In the genomic region with DNA sequence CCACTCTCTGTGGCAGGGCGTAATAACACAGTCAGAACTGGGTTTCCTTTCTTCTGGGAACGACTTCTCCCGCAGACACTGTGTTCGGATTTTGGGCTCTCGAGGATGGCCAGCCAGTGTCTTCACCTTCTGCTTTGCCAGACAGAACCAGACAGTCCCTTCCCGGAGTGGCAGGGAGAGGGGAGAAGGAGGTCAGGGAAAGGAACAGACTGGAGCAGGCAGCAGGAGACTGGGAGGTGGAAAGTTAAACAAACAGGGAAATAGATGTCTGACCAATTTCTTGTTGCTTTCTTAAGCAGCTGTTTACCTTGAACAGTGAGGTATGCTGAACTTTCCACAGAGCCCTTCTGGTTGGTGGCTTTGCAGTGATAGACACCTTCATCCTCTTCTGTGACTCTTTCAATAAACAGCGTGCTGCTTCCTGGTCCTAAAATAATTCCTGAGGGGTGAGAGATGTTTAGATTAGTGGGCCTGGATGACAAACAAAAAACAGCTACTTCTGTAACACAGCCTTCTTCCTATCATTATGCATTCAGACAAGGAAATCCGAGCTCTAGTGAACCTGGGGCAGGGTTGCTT, we compare ENCODE assay signal across 15 cellular contexts.
DNase-seq lines count a peak whose midpoint lies in the region; TF ChIP-seq lines count a peak whose summit lies in the region.
"Had no signal": no experiment of that assay in that cellular context is flagged by ENCODE, and none has a peak within 500 bp of the region (broad histone marks: within the 10 kb centered on the region; RNA-seq: fewer than 3 reads in every experiment).

No MANE protein-coding gene starts in this region.

- peak overlapping the region; percentile 6 for H3K4me3 Mint-ChIP-seq in activated CD4-positive, alpha-beta T cell treated with anti-CD3 and anti-CD28 coated beads, Interleukin-2, amount 10 ng/mL, durations not matched to agents 24 days and 14 days
- no peak overlapping the region for H3K4me3 Mint-ChIP-seq in dendritic cell treated with granulocyte-macrophage colony-stimulating factor and Interleukin-4, amounts not matched to agents 40 ng/mL and 50 ng/mL, for 4 days

- peak overlapping the region; percentile 71 for H2AFZ ChIP-seq in osteoblast (ENCODE audit: low read length)

- no peaks in the 10 kb centered on the region for H3K79me2 ChIP-seq in osteoblast (ENCODE audit: insufficient read depth, low read length)

- no peak overlapping the region for H3K4me2 ChIP-seq in osteoblast (ENCODE audit: insufficient read depth, low read length)

- H3K9ac ChIP-seq in HUES64 (ENCODE audit: low read depth, low read length): 0 out of 2 replicates have a peak overlapping the region, but pooled peaks have one; percentile 1

- peaks cover 28% of the 10 kb centered on the region for H3K4me1 ChIP-seq in HUES64 (ENCODE audit: insufficient read depth, low read length)
- H3K4me1 ChIP-seq in osteoblast (ENCODE audit: insufficient read depth, low read length): peaks cover 19% of the 10 kb centered on the region

- TF ChIP-seq CTCF in osteoblast (IDR thresholded peaks at IDR 0.05; ENCODE audit: extremely low read depth, low read depth, low read length): no peak

- peaks cover 9% of the 10 kb centered on the region for H3K36me3 Mint-ChIP-seq in activated CD4-positive, alpha-beta T cell treated with anti-CD3 and anti-CD28 coated beads, Interleukin-2, amount 10 ng/mL, durations not matched to agents 24 days and 14 days (ENCODE audit: low read depth)
- no peaks in the 10 kb centered on the region for H3K36me3 Mint-ChIP-seq in dendritic cell treated with granulocyte-macrophage colony-stimulating factor and Interleukin-4, amounts not matched to agents 40 ng/mL and 50 ng/mL, for 4 days (ENCODE audit: low read depth)
- H3K36me3 Mint-ChIP-seq: T-cell had no signal

- WGBS in HUES64: 84% methylated on average over 7 of the region's 8 CpGs

- intact Hi-C loops in activated CD4-positive, alpha-beta T cell treated with anti-CD3 and anti-CD28 coated beads, Interleukin-2, amount 10 ng/mL, durations not matched to agents 24 days and 14 days (cut with micrococcal nuclease): no loop called here
- intact Hi-C loops in dendritic cell treated with granulocyte-macrophage colony-stimulating factor and Interleukin-4, amounts not matched to agents 40 ng/mL and 50 ng/mL, for 4 days (cut with micrococcal nuclease): no loop called here

- peaks cover 43% of the 10 kb centered on the region for H3K4me1 Mint-ChIP-seq in activated CD4-positive, alpha-beta T cell treated with anti-CD3 and anti-CD28 coated beads, Interleukin-2, amount 10 ng/mL, durations not matched to agents 24 days and 14 days
- peaks cover 32% of the 10 kb centered on the region for H3K4me1 Mint-ChIP-seq in dendritic cell treated with granulocyte-macrophage colony-stimulating factor and Interleukin-4, amounts not matched to agents 40 ng/mL and 50 ng/mL, for 4 days (ENCODE audit: low read depth)

- no peaks in the 10 kb centered on the region for H4K20me1 ChIP-seq in osteoblast (ENCODE audit: insufficient read depth, low read length)

- DNase-seq in activated CD4-positive, alpha-beta T cell treated with anti-CD3 and anti-CD28 coated beads, Interleukin-2, amount 10 ng/mL, durations not matched to agents 24 days and 14 days: no peak
- no peak for DNase-seq in activated CD4-positive, alpha-beta T cell treated with anti-CD3 and anti-CD28 coated beads, Interleukin-2, amount 50 U/mL, for 48 hours
- no peak for DNase-seq in osteoblast (ENCODE audit: insufficient read length, low spot score, missing footprints)
- no peak for DNase-seq in LoVo (ENCODE audit: low spot score)
- no peak for DNase-seq in NCI-H2171 (lab: John Stamatoyannopoulos, UW)
- DNase-seq in DMS153 treated with DMSO at 0.1 percent for 48 hours (lab: John Stamatoyannopoulos, UW; ENCODE audit: unreplicated experiment): no peak
- DNase-seq: activated T-cell treated with anti-CD3 and anti-CD28 coated beads, Interleukin-2, amount 50 U/mL, for 1 hour; dorsolateral prefrontal cortex; GDM1; left lung; NCI-H2107; NCI-H82; T-cell had no signal

- H3K27me3 Mint-ChIP-seq in activated CD4-positive, alpha-beta T cell treated with anti-CD3 and anti-CD28 coated beads, Interleukin-2, amount 10 ng/mL, durations not matched to agents 24 days and 14 days: no peaks in the 10 kb centered on the region
- H3K27me3 Mint-ChIP-seq in dendritic cell treated with granulocyte-macrophage colony-stimulating factor and Interleukin-4, amounts not matched to agents 40 ng/mL and 50 ng/mL, for 4 days: peaks cover 63% of the 10 kb centered on the region
- H3K27me3 Mint-ChIP-seq: T-cell had no signal

- no peak overlapping the region for H3K4me3 ChIP-seq in HUES64 (ENCODE audit: low read length)
- no peak overlapping the region for H3K4me3 ChIP-seq in osteoblast (ENCODE audit: insufficient read depth, low read length)
- H3K4me3 ChIP-seq: dorsolateral prefrontal cortex, left lung had no signal

- H3K36me3 ChIP-seq in HUES64 (ENCODE audit: insufficient read depth, low read length) (no peaks in the 10 kb centered on the region), osteoblast (ENCODE audit: insufficient read depth, low read length) (no peaks in the 10 kb centered on the region)
- H3K36me3 ChIP-seq: left lung had no signal

- H3K27me3 ChIP-seq in HUES64 (ENCODE audit: insufficient read depth, low read length) (no peaks in the 10 kb centered on the region), osteoblast (ENCODE audit: insufficient read depth, low read length) (no peaks in the 10 kb centered on the region)

- H3K9me3 ChIP-seq in HUES64 (ENCODE audit: insufficient read depth, low read depth, low read length): no peaks in the 10 kb centered on the region
- H3K9me3 ChIP-seq in osteoblast (ENCODE audit: low read depth, low read length): no peaks in the 10 kb centered on the region
- H3K9me3 ChIP-seq: left lung had no signal

- peaks cover 14% of the 10 kb centered on the region for H3K9me3 Mint-ChIP-seq in activated CD4-positive, alpha-beta T cell treated with anti-CD3 and anti-CD28 coated beads, Interleukin-2, amount 10 ng/mL, durations not matched to agents 24 days and 14 days
- H3K9me3 Mint-ChIP-seq in dendritic cell treated with granulocyte-macrophage colony-stimulating factor and Interleukin-4, amounts not matched to agents 40 ng/mL and 50 ng/mL, for 4 days: no peaks in the 10 kb centered on the region

- peak overlapping the region; percentile 20 for H3K27ac Mint-ChIP-seq in activated CD4-positive, alpha-beta T cell treated with anti-CD3 and anti-CD28 coated beads, Interleukin-2, amount 10 ng/mL, durations not matched to agents 24 days and 14 days
- H3K27ac Mint-ChIP-seq in dendritic cell treated with granulocyte-macrophage colony-stimulating factor and Interleukin-4, amounts not matched to agents 40 ng/mL and 50 ng/mL, for 4 days: peak overlapping the region; percentile 50

- H3K27ac ChIP-seq in HUES64 (ENCODE audit: low read depth, low read length) (no peak overlapping the region; the same call in 1 of the 2 replicates), osteoblast (ENCODE audit: low read depth, low read length) (peak overlapping the region; percentile 86)
- H3K27ac ChIP-seq: left lung had no signal
